ENCODE assay signal across 1 cellular context in the genomic region with DNA sequence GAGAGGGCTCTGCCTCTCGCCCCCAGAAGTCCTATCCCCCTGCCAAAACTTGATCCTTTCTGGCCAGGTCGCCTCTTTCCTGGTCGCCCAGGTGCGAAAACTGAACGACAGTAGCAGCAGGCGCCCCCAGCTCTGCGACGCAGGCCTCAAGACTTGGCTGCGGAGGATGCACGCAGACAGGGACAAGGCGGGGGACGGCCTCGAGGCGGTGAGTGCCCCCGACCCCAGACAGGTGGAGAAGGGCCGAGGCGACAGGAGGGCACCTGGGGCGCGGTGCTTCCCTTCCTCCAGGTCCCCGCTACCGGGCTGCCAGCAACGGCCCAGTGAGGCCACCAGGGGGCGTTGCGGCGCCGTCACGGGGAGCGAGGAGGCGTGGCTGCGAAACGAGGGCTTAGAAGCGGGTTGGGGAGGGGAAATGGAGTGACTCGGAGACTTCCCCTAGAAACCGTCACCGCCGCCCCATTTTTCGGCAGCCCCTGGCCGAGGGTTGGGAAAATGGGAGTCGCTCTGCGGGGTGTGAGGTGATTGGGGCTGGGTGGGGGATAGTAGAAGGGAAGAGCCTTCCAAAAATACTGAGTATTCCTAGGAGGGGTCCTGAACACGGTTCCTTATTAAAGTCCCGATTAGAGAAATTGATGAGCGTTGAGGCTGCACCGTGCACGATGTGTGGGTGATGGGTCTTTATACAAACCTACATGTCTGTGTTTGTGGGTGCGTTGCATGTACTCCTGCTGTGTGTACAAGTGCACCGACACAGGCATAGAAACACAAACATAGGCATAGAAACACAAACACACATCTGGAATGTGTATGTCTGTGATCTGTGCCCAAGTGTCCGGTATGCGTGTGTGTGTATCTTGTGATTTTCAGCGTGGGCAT.
TF ChIP-seq lines count a peak whose summit lies in the region.

No MANE protein-coding gene starts in this region.

TF ChIP-seq in HepG2, 621 proteins besides CTCF, POLR2A, EP300 and RAD21 (continued from another document and continues in another):
- TF ChIP-seq, protein P1, sequence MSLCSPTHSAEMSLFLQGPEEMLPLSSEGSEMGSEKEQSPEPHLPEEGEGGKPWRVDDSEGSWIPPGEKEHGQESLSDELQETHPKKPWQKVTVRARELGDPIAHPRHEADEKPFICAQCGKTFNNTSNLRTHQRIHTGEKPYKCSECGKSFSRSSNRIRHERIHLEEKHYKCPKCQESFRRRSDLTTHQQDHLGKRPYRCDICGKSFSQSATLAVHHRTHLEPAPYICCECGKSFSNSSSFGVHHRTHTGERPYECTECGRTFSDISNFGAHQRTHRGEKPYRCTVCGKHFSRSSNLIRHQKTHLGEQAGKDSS (CRISPR knock-in tag; IDR thresholded peaks at IDR 0.05; ENCODE audit: borderline replicate concordance, low read depth): peak; percentile 91
- no peak for TF ChIP-seq GATA4 (IDR thresholded peaks at IDR 0.05; ENCODE audit: borderline replicate concordance, low read depth)
- TF ChIP-seq SMAD9 (CRISPR knock-in tag; IDR thresholded peaks at IDR 0.05): no peak
- TF ChIP-seq TGIF2 (CRISPR knock-in tag; IDR thresholded peaks at IDR 0.05): no peak
- TF ChIP-seq, protein P2, sequence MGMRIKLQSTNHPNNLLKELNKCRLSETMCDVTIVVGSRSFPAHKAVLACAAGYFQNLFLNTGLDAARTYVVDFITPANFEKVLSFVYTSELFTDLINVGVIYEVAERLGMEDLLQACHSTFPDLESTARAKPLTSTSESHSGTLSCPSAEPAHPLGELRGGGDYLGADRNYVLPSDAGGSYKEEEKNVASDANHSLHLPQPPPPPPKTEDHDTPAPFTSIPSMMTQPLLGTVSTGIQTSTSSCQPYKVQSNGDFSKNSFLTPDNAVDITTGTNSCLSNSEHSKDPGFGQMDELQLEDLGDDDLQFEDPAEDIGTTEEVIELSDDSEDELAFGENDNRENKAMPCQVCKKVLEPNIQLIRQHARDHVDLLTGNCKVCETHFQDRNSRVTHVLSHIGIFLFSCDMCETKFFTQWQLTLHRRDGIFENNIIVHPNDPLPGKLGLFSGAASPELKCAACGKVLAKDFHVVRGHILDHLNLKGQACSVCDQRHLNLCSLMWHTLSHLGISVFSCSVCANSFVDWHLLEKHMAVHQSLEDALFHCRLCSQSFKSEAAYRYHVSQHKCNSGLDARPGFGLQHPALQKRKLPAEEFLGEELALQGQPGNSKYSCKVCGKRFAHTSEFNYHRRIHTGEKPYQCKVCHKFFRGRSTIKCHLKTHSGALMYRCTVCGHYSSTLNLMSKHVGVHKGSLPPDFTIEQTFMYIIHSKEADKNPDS (CRISPR knock-in tag; IDR thresholded peaks at IDR 0.05): 0 out of 2 replicates have a peak, but pooled peaks have one; percentile 51
- no peak; the same call in 1 of the 2 replicates for TF ChIP-seq HMG20B (CRISPR knock-in tag; conservative IDR thresholded peaks at IDR 0.05)
- peak; percentile 65; the same call in 1 of the 2 replicates for TF ChIP-seq GTF3A (CRISPR knock-in tag; conservative IDR thresholded peaks at IDR 0.05)
- no peak for TF ChIP-seq ZNF570 (CRISPR knock-in tag; IDR thresholded peaks at IDR 0.05; ENCODE audit: borderline replicate concordance)
- 0 out of 2 replicates have a peak, but pooled peaks have one; percentile 31 for TF ChIP-seq JUND (CRISPR knock-in tag; IDR thresholded peaks at IDR 0.05)
- TF ChIP-seq, protein P3, sequence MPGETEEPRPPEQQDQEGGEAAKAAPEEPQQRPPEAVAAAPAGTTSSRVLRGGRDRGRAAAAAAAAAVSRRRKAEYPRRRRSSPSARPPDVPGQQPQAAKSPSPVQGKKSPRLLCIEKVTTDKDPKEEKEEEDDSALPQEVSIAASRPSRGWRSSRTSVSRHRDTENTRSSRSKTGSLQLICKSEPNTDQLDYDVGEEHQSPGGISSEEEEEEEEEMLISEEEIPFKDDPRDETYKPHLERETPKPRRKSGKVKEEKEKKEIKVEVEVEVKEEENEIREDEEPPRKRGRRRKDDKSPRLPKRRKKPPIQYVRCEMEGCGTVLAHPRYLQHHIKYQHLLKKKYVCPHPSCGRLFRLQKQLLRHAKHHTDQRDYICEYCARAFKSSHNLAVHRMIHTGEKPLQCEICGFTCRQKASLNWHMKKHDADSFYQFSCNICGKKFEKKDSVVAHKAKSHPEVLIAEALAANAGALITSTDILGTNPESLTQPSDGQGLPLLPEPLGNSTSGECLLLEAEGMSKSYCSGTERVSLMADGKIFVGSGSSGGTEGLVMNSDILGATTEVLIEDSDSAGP (CRISPR knock-in tag; IDR thresholded peaks at IDR 0.05; ENCODE audit: borderline replicate concordance): peak; percentile 86; the same call in 1 of the 2 replicates
- TF ChIP-seq SP2 (CRISPR knock-in tag; IDR thresholded peaks at IDR 0.05): no peak
- TF ChIP-seq, protein P4, sequence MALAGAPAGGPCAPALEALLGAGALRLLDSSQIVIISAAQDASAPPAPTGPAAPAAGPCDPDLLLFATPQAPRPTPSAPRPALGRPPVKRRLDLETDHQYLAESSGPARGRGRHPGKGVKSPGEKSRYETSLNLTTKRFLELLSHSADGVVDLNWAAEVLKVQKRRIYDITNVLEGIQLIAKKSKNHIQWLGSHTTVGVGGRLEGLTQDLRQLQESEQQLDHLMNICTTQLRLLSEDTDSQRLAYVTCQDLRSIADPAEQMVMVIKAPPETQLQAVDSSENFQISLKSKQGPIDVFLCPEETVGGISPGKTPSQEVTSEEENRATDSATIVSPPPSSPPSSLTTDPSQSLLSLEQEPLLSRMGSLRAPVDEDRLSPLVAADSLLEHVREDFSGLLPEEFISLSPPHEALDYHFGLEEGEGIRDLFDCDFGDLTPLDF (CRISPR knock-in tag; IDR thresholded peaks at IDR 0.05): no peak
- TF ChIP-seq AGO1 (IDR thresholded peaks at IDR 0.05; ENCODE audit: low read depth, low read length, poor library complexity, severe bottlenecking): no peak
- TF ChIP-seq CBX2 (IDR thresholded peaks at IDR 0.05; ENCODE audit: low read depth, low read length): no peak
- TF ChIP-seq CBX2 (CRISPR knock-in tag; IDR thresholded peaks at IDR 0.05; ENCODE audit: low read depth): peak; percentile 91; the same call in 1 of the 2 replicates
- TF ChIP-seq, protein P5, sequence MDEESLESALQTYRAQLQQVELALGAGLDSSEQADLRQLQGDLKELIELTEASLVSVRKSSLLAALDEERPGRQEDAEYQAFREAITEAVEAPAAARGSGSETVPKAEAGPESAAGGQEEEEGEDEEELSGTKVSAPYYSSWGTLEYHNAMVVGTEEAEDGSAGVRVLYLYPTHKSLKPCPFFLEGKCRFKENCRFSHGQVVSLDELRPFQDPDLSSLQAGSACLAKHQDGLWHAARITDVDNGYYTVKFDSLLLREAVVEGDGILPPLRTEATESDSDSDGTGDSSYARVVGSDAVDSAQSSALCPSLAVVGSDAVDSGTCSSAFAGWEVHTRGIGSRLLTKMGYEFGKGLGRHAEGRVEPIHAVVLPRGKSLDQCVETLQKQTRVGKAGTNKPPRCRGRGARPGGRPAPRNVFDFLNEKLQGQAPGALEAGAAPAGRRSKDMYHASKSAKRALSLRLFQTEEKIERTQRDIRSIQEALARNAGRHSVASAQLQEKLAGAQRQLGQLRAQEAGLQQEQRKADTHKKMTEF (CRISPR knock-in tag; IDR thresholded peaks at IDR 0.05): peak; percentile 33; the same call in 1 of the 2 replicates
- TF ChIP-seq, protein P6, sequence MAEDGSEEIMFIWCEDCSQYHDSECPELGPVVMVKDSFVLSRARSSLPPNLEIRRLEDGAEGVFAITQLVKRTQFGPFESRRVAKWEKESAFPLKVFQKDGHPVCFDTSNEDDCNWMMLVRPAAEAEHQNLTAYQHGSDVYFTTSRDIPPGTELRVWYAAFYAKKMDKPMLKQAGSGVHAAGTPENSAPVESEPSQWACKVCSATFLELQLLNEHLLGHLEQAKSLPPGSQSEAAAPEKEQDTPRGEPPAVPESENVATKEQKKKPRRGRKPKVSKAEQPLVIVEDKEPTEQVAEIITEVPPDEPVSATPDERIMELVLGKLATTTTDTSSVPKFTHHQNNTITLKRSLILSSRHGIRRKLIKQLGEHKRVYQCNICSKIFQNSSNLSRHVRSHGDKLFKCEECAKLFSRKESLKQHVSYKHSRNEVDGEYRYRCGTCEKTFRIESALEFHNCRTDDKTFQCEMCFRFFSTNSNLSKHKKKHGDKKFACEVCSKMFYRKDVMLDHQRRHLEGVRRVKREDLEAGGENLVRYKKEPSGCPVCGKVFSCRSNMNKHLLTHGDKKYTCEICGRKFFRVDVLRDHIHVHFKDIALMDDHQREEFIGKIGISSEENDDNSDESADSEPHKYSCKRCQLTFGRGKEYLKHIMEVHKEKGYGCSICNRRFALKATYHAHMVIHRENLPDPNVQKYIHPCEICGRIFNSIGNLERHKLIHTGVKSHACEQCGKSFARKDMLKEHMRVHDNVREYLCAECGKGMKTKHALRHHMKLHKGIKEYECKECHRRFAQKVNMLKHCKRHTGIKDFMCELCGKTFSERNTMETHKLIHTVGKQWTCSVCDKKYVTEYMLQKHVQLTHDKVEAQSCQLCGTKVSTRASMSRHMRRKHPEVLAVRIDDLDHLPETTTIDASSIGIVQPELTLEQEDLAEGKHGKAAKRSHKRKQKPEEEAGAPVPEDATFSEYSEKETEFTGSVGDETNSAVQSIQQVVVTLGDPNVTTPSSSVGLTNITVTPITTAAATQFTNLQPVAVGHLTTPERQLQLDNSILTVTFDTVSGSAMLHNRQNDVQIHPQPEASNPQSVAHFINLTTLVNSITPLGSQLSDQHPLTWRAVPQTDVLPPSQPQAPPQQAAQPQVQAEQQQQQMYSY (CRISPR knock-in tag; IDR thresholded peaks at IDR 0.05): peak; percentile 76
- no peak for TF ChIP-seq SNAI1 (CRISPR knock-in tag; IDR thresholded peaks at IDR 0.05; ENCODE audit: borderline replicate concordance)
- no peak for TF ChIP-seq ZNF644 (CRISPR knock-in tag; IDR thresholded peaks at IDR 0.05; ENCODE audit: low read depth)
- TF ChIP-seq, protein P7, sequence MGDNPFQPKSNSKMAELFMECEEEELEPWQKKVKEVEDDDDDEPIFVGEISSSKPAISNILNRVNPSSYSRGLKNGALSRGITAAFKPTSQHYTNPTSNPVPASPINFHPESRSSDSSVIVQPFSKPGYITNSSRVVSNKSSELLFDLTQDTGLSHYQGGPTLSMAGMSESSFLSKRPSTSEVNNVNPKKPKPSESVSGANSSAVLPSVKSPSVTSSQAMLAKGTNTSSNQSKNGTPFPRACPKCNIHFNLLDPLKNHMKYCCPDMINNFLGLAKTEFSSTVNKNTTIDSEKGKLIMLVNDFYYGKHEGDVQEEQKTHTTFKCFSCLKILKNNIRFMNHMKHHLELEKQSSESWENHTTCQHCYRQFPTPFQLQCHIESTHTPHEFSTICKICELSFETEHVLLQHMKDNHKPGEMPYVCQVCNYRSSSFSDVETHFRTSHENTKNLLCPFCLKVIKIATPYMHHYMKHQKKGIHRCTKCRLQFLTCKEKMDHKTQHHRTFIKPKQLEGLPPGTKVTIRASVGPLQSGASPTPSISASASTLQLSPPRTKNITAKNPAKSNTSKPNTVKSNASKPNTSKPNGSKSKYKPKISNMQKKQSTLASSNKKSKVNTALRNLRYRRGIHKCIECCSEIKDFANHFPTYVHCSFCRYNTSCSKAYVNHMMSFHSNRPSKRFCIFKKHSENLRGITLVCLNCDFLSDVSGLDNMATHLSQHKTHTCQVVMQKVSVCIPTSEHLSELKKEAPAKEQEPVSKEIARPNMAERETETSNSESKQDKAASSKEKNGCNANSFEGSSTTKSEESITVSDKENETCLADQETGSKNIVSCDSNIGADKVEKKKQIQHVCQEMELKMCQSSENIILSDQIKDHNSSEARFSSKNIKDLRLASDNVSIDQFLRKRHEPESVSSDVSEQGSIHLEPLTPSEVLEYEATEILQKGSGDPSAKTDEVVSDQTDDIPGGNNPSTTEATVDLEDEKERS (CRISPR knock-in tag; IDR thresholded peaks at IDR 0.05): no peak
- TF ChIP-seq, protein P8, sequence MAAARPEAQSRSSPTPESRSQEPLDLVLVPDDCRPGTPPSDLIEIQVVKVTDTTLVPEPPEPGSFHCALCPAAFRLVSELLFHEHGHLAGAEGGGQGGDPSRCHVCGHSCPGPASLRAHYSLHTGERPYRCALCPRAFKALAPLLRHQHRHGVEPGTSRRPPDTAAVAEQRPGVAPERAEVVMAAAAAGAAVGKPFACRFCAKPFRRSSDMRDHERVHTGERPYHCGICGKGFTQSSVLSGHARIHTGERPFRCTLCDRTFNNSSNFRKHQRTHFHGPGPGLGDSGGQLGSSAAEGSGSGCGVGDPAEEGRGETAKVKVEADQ (CRISPR knock-in tag; IDR thresholded peaks at IDR 0.05; ENCODE audit: borderline replicate concordance): no peak
- no peak for TF ChIP-seq FOXK2 (IDR thresholded peaks at IDR 0.05)
- peak; percentile 80 for TF ChIP-seq NRL (CRISPR knock-in tag; IDR thresholded peaks at IDR 0.05; ENCODE audit: borderline replicate concordance)
- TF ChIP-seq KLF12 (CRISPR knock-in tag; IDR thresholded peaks at IDR 0.05; ENCODE audit: borderline replicate concordance): no peak
- no peak for TF ChIP-seq RFX1 (IDR thresholded peaks at IDR 0.05)
- no peak for TF ChIP-seq ZNF780A (CRISPR knock-in tag; IDR thresholded peaks at IDR 0.05)
- TF ChIP-seq ZFP41 (CRISPR knock-in tag; IDR thresholded peaks at IDR 0.05; ENCODE audit: borderline replicate concordance): no peak
- no peak for TF ChIP-seq ZNF709 (CRISPR knock-in tag; IDR thresholded peaks at IDR 0.05)
- TF ChIP-seq SP5 (CRISPR knock-in tag; IDR thresholded peaks at IDR 0.05; ENCODE audit: borderline replicate concordance, low read depth): peak; percentile 97
- TF ChIP-seq CEBPG (CRISPR knock-in tag; IDR thresholded peaks at IDR 0.05): 0 out of 2 replicates have a peak, but pooled peaks have one; percentile 4
- TF ChIP-seq ZMYM2 (CRISPR knock-in tag; IDR thresholded peaks at IDR 0.05): no peak
- TF ChIP-seq ELF4 (CRISPR knock-in tag; IDR thresholded peaks at IDR 0.05; ENCODE audit: borderline replicate concordance): no peak
- TF ChIP-seq WIZ (CRISPR knock-in tag; IDR thresholded peaks at IDR 0.05): 0 out of 2 replicates have a peak, but pooled peaks have one; percentile 90
- TF ChIP-seq FOSL1 (CRISPR knock-in tag; IDR thresholded peaks at IDR 0.05; ENCODE audit: borderline replicate concordance): no peak
- TF ChIP-seq KLF13 (CRISPR knock-in tag; IDR thresholded peaks at IDR 0.05): 0 out of 2 replicates have a peak, but pooled peaks have one; percentile 46
- peak; percentile 85; the same call in 1 of the 2 replicates for TF ChIP-seq STAT5B (CRISPR knock-in tag; IDR thresholded peaks at IDR 0.05)
- peak; percentile 74 for TF ChIP-seq ZNF124 (CRISPR knock-in tag; IDR thresholded peaks at IDR 0.05)
- no peak for TF ChIP-seq ZNF841 (CRISPR knock-in tag; IDR thresholded peaks at IDR 0.05; ENCODE audit: borderline replicate concordance)
- TF ChIP-seq, protein P9, sequence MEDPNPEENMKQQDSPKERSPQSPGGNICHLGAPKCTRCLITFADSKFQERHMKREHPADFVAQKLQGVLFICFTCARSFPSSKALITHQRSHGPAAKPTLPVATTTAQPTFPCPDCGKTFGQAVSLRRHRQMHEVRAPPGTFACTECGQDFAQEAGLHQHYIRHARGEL (CRISPR knock-in tag; IDR thresholded peaks at IDR 0.05): no peak
- TF ChIP-seq HDAC6 (IDR thresholded peaks at IDR 0.05; ENCODE audit: low read depth, low read length): no peak
- TF ChIP-seq ZNF530 (CRISPR knock-in tag; IDR thresholded peaks at IDR 0.05; ENCODE audit: low read depth): no peak
- peak; percentile 94 for TF ChIP-seq ZNF230 (CRISPR knock-in tag; IDR thresholded peaks at IDR 0.05)
- TF ChIP-seq ZNF703 (CRISPR knock-in tag; IDR thresholded peaks at IDR 0.05; ENCODE audit: borderline replicate concordance): no peak
- TF ChIP-seq ZNF816 (CRISPR knock-in tag; IDR thresholded peaks at IDR 0.05; ENCODE audit: borderline replicate concordance): no peak
